Comparison of ENCODE assay signal across 8 cellular contexts in the genomic region with DNA sequence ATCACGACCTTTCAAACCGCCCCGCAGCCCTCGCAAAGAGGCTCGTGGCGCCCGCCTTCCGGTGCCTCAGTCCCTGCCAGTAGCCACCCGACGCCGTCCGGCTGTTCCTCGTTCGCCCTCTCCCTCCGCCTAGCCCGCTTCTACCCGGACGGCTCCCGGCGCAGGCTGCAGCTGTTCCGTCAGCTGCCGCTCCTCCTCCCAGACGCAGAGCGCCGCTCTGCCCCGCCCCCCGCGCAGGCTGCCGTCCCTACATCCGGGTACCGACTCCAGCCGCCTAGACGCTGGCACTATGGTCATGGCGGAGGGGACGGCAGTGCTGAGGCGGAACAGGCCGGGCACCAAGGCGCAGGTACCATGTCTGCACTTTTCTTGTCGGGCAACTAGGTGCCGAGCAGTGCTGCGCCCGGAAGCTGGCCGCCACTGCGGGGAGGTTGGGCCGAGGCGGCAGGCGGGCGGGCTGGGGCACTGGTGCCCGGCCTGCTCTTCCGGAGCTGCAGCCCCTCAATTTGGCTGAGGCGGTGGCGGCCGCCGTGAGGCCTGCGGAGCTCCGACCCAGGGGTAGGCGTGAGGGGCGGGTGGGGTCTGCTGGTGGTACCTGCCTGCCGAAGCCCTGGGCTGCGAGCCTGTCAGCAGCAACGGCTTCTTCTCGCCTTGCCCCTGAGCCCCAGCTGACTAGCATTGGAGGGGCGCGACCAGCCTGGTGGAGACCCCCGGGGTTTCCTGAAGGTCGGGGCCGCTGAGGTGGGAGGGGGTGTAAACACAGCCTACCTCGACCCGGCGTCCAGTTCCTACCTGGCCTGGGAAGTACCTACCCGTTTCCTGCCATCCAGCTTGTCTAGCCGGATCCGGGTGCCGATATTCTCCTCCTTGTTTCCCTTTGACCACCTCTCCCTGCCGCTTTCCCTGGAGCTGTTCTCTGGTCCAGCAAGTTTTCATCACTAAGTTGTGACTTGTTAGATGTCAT. TPM values are rescaled to one million over a fixed set of nuclear protein-coding genes. Genes with fewer than 3 reads are reported as not detected.
DNase-seq lines count a peak whose midpoint lies in the region; ATAC-seq and TF ChIP-seq lines count a peak whose summit lies in the region.

A gene (plus strand): TSS at position 269 of the 964 bp plus-strand sequence. CDS start 21 bp downstream, at position 290.

- no peaks in the 10 kb centered on the region for H3K27me3 Mint-ChIP-seq in activated T-helper 2 cell treated with anti-CD3 and anti-CD28 coated beads, Interferon-gamma antibody, Interleukin-2, Interleukin-4, amounts not matched to agents 10 μg/mL and 5 μg/mL and 100 μg/mL, durations not matched to agents 14 hours and 24 hours and 36 hours (ENCODE audit: low read depth)
- no peaks in the 10 kb centered on the region for H3K27me3 Mint-ChIP-seq in natural killer cell (ENCODE audit: low read depth in 2 of 2)

- H3K27ac Mint-ChIP-seq in activated T-helper 2 cell treated with anti-CD3 and anti-CD28 coated beads, Interferon-gamma antibody, Interleukin-2, Interleukin-4, amounts not matched to agents 10 μg/mL and 5 μg/mL and 100 μg/mL, durations not matched to agents 14 hours and 24 hours and 36 hours = peak within 1 kb of the TSS; percentile 84
- peak within 1 kb of the TSS; percentile 90 to 97 for H3K27ac Mint-ChIP-seq in natural killer cell

- ATAC-seq in RWPE2 (ENCODE audit: low read depth) (peak; percentile 91), natural killer cell (peak; percentile 89 to 97 (median 92))

- H3K27me3 ChIP-seq in RWPE2 (ENCODE audit: insufficient read depth, poor library complexity, severe bottlenecking) = no peaks in the 10 kb centered on the region

- peaks cover 20% of the 10 kb centered on the region for H3K4me1 Mint-ChIP-seq in activated T-helper 2 cell treated with anti-CD3 and anti-CD28 coated beads, Interferon-gamma antibody, Interleukin-2, Interleukin-4, amounts not matched to agents 10 μg/mL and 5 μg/mL and 100 μg/mL, durations not matched to agents 14 hours and 24 hours and 36 hours (ENCODE audit: low read depth)
- H3K4me1 Mint-ChIP-seq in natural killer cell = peaks cover 38 to 42% of the 10 kb centered on the region in 2 donors

- H3K36me3 Mint-ChIP-seq in activated T-helper 2 cell treated with anti-CD3 and anti-CD28 coated beads, Interferon-gamma antibody, Interleukin-2, Interleukin-4, amounts not matched to agents 10 μg/mL and 5 μg/mL and 100 μg/mL, durations not matched to agents 14 hours and 24 hours and 36 hours (ENCODE audit: low read depth) = peaks cover 27% of the 10 kb centered on the region
- H3K36me3 Mint-ChIP-seq in natural killer cell = no peaks in the 10 kb centered on the region

- peaks cover 5% of the 10 kb centered on the region for H3K4me1 ChIP-seq in RWPE2 (ENCODE audit: insufficient read depth, poor library complexity, severe bottlenecking)

- DNase-seq in EH (ENCODE audit: low read depth) (peak; percentile 95), H4 (ENCODE audit: low spot score) (peak; percentile 89), LoVo (ENCODE audit: low spot score) (peak; percentile 97), RWPE2 (ENCODE audit: low spot score) (peak; percentile 91), fibroblast of mammary gland (ENCODE audit: low read depth) (peak; percentile 91), natural killer cell (peak; percentile 97)
- DNase-seq in activated T-helper 2 cell treated with anti-CD3 and anti-CD28 coated beads, Interferon-gamma antibody, Interleukin-2, Interleukin-4, amounts not matched to agents 10 μg/mL and 5 μg/mL and 100 μg/mL, durations not matched to agents 14 hours and 24 hours and 36 hours (ENCODE audit: low spot score) = peak; percentile 94
- DNase-seq in stimulated activated naive CD4-positive, alpha-beta T cell treated with Interleukin-2 at 50 U/mL for 16 hours (lab: John Stamatoyannopoulos, UW) = peak; percentile 93

- peaks cover 3% of the 10 kb centered on the region for H3K9me3 Mint-ChIP-seq in activated T-helper 2 cell treated with anti-CD3 and anti-CD28 coated beads, Interferon-gamma antibody, Interleukin-2, Interleukin-4, amounts not matched to agents 10 μg/mL and 5 μg/mL and 100 μg/mL, durations not matched to agents 14 hours and 24 hours and 36 hours
- H3K9me3 Mint-ChIP-seq in natural killer cell = no peaks in the 10 kb centered on the region

- H3K4me3 Mint-ChIP-seq in activated T-helper 2 cell treated with anti-CD3 and anti-CD28 coated beads, Interferon-gamma antibody, Interleukin-2, Interleukin-4, amounts not matched to agents 10 μg/mL and 5 μg/mL and 100 μg/mL, durations not matched to agents 14 hours and 24 hours and 36 hours (ENCODE audit: low read depth) = peak within 1 kb of the TSS; percentile 99
- H3K4me3 Mint-ChIP-seq in natural killer cell = peak within 1 kb of the TSS; percentile 92

- intact Hi-C loops in activated T-helper 2 cell treated with anti-CD3 and anti-CD28 coated beads, Interferon-gamma antibody, Interleukin-2, Interleukin-4, amounts not matched to agents 10 μg/mL and 5 μg/mL and 100 μg/mL, durations not matched to agents 14 hours and 24 hours and 36 hours (cut with micrococcal nuclease) = loop anchor here (1.0 to 10.0 kb wide), 6 partner anchors 16 to 877 kb away; a partner anchor contains a TSS
- intact Hi-C loops in natural killer cell (cut with micrococcal nuclease) = loop anchor here (1.0 to 5.0 kb wide), 4 partner anchors 16 to 189 kb away; a partner anchor contains a TSS

- H3K36me3 ChIP-seq in RWPE2 (ENCODE audit: low read depth) = peaks cover 10% of the 10 kb centered on the region

- no peak for TF ChIP-seq CTCF in RWPE2 (IDR thresholded peaks at IDR 0.05; ENCODE audit: poor library complexity, severe bottlenecking)
- TF ChIP-seq CTCF in fibroblast of mammary gland (conservative IDR thresholded peaks at IDR 0.05; ENCODE audit: control insufficient read depth, insufficient read depth, low read depth, low read length) = no peak
- TF ChIP-seq CTCF in natural killer cell (IDR thresholded peaks at IDR 0.05) = no peak

- H3K4me3 ChIP-seq in RWPE2 (ENCODE audit: severe bottlenecking) (peak within 1 kb of the TSS; percentile 80), fibroblast of mammary gland (ENCODE audit: control insufficient read depth, low read depth, low read length) (peak within 1 kb of the TSS; percentile 91)

- peak within 1 kb of the TSS; percentile 71 for H3K27ac ChIP-seq in RWPE2 (ENCODE audit: poor library complexity, severe bottlenecking)

- no peaks in the 10 kb centered on the region for H3K9me3 ChIP-seq in RWPE2 (ENCODE audit: severe bottlenecking)

RNA-seq across cellular contexts. Expression of the gene that starts here (rescaled TPM):
- 32.4 and 44.5 TPM in 2 replicates for total RNA-seq in H4 (2014; rRNA removed; shearing (Covaris generic))
- 18.1 and 19.5 TPM in 2 replicates for total RNA-seq in activated T-helper 2 cell treated with anti-CD3 and anti-CD28 coated beads, Interferon-gamma antibody, Interleukin-2, Interleukin-4, amounts not matched to agents 10 μg/mL and 5 μg/mL and 100 μg/mL, durations not matched to agents 14 hours and 24 hours and 36 hours
- 10 to 100 TPM; 27.1 to 40.0 (median 34.9) TPM for total RNA-seq in natural killer cell

Comparison
In these comparisons a context has a peak if more than half of its experiments do, and no peak if none do; other contexts are left out.
1. Peak in every context shown above with its lines: DNase-seq, ATAC-seq, H3K4me3 ChIP-seq and H3K27ac ChIP-seq.